ENCODE assay signal across 10 cellular contexts in genomic region chr13:27921421-27921960, GRCh38. TPM values are rescaled to one million over a fixed set of nuclear protein-coding genes. Genes with fewer than 3 reads are reported as not detected.
DNase-seq lines count a peak whose midpoint lies in the region; ATAC-seq and TF ChIP-seq lines count a peak whose summit lies in the region.
"Had no signal": no experiment of that assay in that cellular context is flagged by ENCODE, and none has a peak within 500 bp of the region (broad histone marks: within the 10 kb centered on the region; RNA-seq: fewer than 3 reads in every experiment).

No MANE protein-coding gene starts in this region.

- no peaks in the 10 kb centered on the region for H3K36me3 Mint-ChIP-seq in activated T-cell treated with anti-CD3 and anti-CD28 coated beads, Interleukin-2, amount 50 U/mL, for 24 hours (ENCODE audit: low read depth)

- H3K27me3 Mint-ChIP-seq in activated T-cell treated with anti-CD3 and anti-CD28 coated beads, Interleukin-2, amount 50 U/mL, for 24 hours = peaks cover 91% of the 10 kb centered on the region

- H3K36me3 ChIP-seq in lower lobe of right lung (no peaks in the 10 kb centered on the region), thymus (ENCODE audit: control insufficient read depth, insufficient read depth) (no peaks in the 10 kb centered on the region)

- peaks cover 98% of the 10 kb centered on the region for H3K27me3 ChIP-seq in lower lobe of right lung (ENCODE audit: low read depth)
- H3K27me3 ChIP-seq in thymus (ENCODE audit: control insufficient read depth, insufficient read depth) = peaks cover 91% of the 10 kb centered on the region

- peak; percentile 33 for DNase-seq in activated T-cell treated with anti-CD3 and anti-CD28 coated beads, Interleukin-2, amount 50 U/mL, for 24 hours
- no peak for DNase-seq in activated T-cell treated with anti-CD3 and anti-CD28 coated beads for 4 hours
- DNase-seq in activated T-cell treated with anti-CD3 and anti-CD28 coated beads, Interleukin-2, amount 50 U/mL, for 48 hours = peak; percentile 26 to 30
- DNase-seq in lower lobe of right lung = no peak
- DNase-seq in T-helper 9 cell = no peak
- no peak for DNase-seq in erythroblast (lab: John Stamatoyannopoulos, UW)
- DNase-seq: T1000 had no signal

- H3K9me3 ChIP-seq in lower lobe of right lung = no peaks in the 10 kb centered on the region
- H3K9me3 ChIP-seq in thymus (ENCODE audit: control insufficient read depth) = no peaks in the 10 kb centered on the region

- peak in 1 of 2 donors; percentile 21 for ATAC-seq in lower lobe of right lung
- ATAC-seq in activated CD4-positive, CD25-positive, alpha-beta regulatory T cell treated with anti-CD3 and anti-CD28 coated beads, Interleukin-2, amount 50 U/mL, for 24 hours = no peak

- intact Hi-C loops in lower lobe of right lung (cut with DNase I) = no loop called here

- WGBS in thymus = 3% methylated on average over 41 of the region's 41 CpGs

- peaks cover 44% of the 10 kb centered on the region for H3K4me1 Mint-ChIP-seq in activated T-cell treated with anti-CD3 and anti-CD28 coated beads, Interleukin-2, amount 50 U/mL, for 24 hours (ENCODE audit: low read depth)

- TF ChIP-seq CTCF in lower lobe of right lung (IDR thresholded peaks at IDR 0.05) = no peak

- H3K4me3 ChIP-seq in lower lobe of right lung (peak overlapping the region; percentile 51), thymus (ENCODE audit: low read length) (peak overlapping the region; percentile 6)

- no peak overlapping the region for H3K27ac ChIP-seq in lower lobe of right lung
- H3K27ac ChIP-seq in thymus (ENCODE audit: low read depth) = no peak overlapping the region

- H3K4me3 Mint-ChIP-seq in activated T-cell treated with anti-CD3 and anti-CD28 coated beads, Interleukin-2, amount 50 U/mL, for 24 hours = peak overlapping the region; percentile 71

- TF ChIP-seq POLR2A in erythroblast (IDR thresholded peaks at IDR 0.05; ENCODE audit: low read length) = no peak

- H3K9me3 Mint-ChIP-seq in activated T-cell treated with anti-CD3 and anti-CD28 coated beads, Interleukin-2, amount 50 U/mL, for 24 hours = no peaks in the 10 kb centered on the region

- H3K27ac Mint-ChIP-seq in activated T-cell treated with anti-CD3 and anti-CD28 coated beads, Interleukin-2, amount 50 U/mL, for 24 hours = no peak overlapping the region

- peaks cover 32% of the 10 kb centered on the region for H3K4me1 ChIP-seq in lower lobe of right lung
- H3K4me1 ChIP-seq in thymus (ENCODE audit: control insufficient read depth, insufficient read depth, low read length) = no peaks in the 10 kb centered on the region

RNA-seq across cellular contexts. Expression of gene PDX1, which starts 1.7 kb away (rescaled TPM):
- total RNA-seq in lower lobe of right lung = not detected
- polyA plus RNA-seq in thymus = 0.05 TPM
- total RNA-seq: M059J had no signal

RNA-seq across cellular contexts. Expression of gene CDX2, which starts 47.6 kb away (rescaled TPM):
- total RNA-seq in lower lobe of right lung = not detected
- 0.64 TPM for polyA plus RNA-seq in thymus
- total RNA-seq: M059J had no signal

Comparison
In these comparisons a context has a peak if more than half of its experiments do, and no peak if none do; other contexts are left out.
1. DNase-seq: peak in activated T-cell treated with anti-CD3 and anti-CD28 coated beads, Interleukin-2, amount 50 U/mL, for 24 hours (single experiment) and activated T-cell treated with anti-CD3 and anti-CD28 coated beads, Interleukin-2, amount 50 U/mL, for 48 hours (2 of 2); none in activated T-cell treated with anti-CD3 and anti-CD28 coated beads for 4 hours (single experiment), lower lobe of right lung (single experiment), T-helper 9 cell (single experiment) and erythroblast (0 of 2).